Comparison of ENCODE assay signal across 8 cellular contexts in the genomic region with DNA sequence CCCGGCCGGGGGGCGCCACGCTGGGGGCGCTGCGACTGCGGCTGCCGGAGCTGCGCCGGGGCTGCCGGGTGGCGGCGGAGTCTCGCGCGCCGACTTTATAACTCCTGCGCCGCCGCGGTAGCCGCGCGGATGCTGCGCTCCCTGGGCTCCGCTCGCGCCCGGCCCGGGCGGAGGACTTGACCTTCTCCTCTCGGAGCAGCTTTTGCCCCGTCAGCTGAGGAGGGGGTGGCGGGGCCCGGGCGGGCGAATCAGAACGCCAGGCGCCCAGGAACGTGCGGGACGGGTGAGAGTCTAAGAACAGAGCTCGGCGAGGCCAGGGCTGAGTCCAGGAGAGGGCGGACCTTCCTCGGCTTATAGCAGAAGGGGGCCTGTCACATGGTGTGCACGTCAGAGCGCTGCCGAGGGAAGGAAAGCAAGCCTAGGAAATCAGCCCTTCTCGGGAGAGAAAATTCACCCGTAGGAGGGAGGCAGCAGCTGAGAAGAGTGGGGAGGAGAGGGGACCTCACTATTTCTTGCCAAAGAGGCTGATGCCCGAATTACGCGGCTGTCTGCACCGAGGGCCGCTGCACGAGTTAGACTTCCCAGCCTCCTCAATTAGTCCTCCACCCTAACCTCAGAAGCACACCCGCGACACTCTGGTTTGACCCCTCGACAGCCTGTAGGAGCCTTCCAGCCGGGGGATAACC. TPM values are rescaled to one million over a fixed set of nuclear protein-coding genes. Genes with fewer than 3 reads are reported as not detected.
DNase-seq lines count a peak whose midpoint lies in the region; ATAC-seq and TF ChIP-seq lines count a peak whose summit lies in the region.

Gene FOXD1, minus strand, starts transcription at position 327 of the 686 bp plus-strand sequence. CDS start 415 bp downstream, outside the sequence.

- peak within 1 kb of the TSS; percentile 95 for H2AFZ ChIP-seq in IMR-90 (replicated peaks; ENCODE audit: low read length, poor library complexity)
- H2AFZ ChIP-seq in hepatocyte = peak within 1 kb of the TSS; percentile 61

- peak within 1 kb of the TSS; percentile 95 for H3K27ac ChIP-seq in 22Rv1
- H3K27ac ChIP-seq in IMR-90 (ENCODE audit: insufficient read depth, low read length) = peak within 1 kb of the TSS; percentile 97
- no peak within 1 kb of the TSS for H3K27ac ChIP-seq in hepatocyte

- peak within 1 kb of the TSS; percentile 96 for H3K14ac ChIP-seq in IMR-90 (replicated peaks; ENCODE audit: low read depth, low read length)

- in situ Hi-C loops in IMR-90 (cut with MboI; ENCODE audit: low sequenced_read_pairs) = loop anchor here (5.0 to 10.0 kb wide), 3 partner anchors 141 to 364 kb away; no protein-coding TSS in a partner anchor
- in situ Hi-C loops in astrocyte of the cerebellum (cut with HindIII; ENCODE audit: low sequenced_read_pairs) = loop anchor here (25.0 kb wide), 2 partner anchors 136 to 536 kb away; no protein-coding TSS in a partner anchor

- H2BK15ac ChIP-seq in IMR-90 (ENCODE audit: low read depth, low read length) = peak within 1 kb of the TSS; percentile 55; the same call in 1 of the 3 replicates

- no peaks in the 10 kb centered on the region; the same call in 1 of the 2 replicates for H3K9me1 ChIP-seq in IMR-90 (ENCODE audit: insufficient read depth, low read length)

- no peaks in the 10 kb centered on the region for H3K9me2 ChIP-seq in hepatocyte (replicated peaks; ENCODE audit: insufficient read depth)

- H3K56ac ChIP-seq in IMR-90 (ENCODE audit: extremely low read depth, insufficient read depth, low read length) = peak within 1 kb of the TSS; percentile 73

- H3K23ac ChIP-seq in IMR-90 (ENCODE audit: low read depth, low read length) = peak within 1 kb of the TSS; percentile 96

- H2AK9ac ChIP-seq in IMR-90 (replicated peaks; ENCODE audit: low read depth, low read length, poor library complexity) = peak within 1 kb of the TSS; percentile 93

- peaks cover 7% of the 10 kb centered on the region; the same call in 1 of the 2 replicates for H3K4me1 ChIP-seq in IMR-90 (ENCODE audit: control insufficient read depth, insufficient read depth, low read length)
- peaks cover 19% of the 10 kb centered on the region for H3K4me1 ChIP-seq in hepatocyte (ENCODE audit: insufficient read depth)

- peaks cover 11 to 14% of the 10 kb centered on the region in 2 experiments for H3K79me1 ChIP-seq in IMR-90 (ENCODE audit: low read depth in 1 of 2, low read length in 2 of 2)

- no peaks in the 10 kb centered on the region for H3K79me2 ChIP-seq in hepatocyte

- peak within 1 kb of the TSS; percentile 71; the same call in 1 of the 2 replicates for H2AK5ac ChIP-seq in IMR-90 (ENCODE audit: low read depth, low read length)

- no peaks in the 10 kb centered on the region for H3K9me3 ChIP-seq in IMR-90 (ENCODE audit: control insufficient read depth, insufficient read depth, low read length)
- no peaks in the 10 kb centered on the region for H3K9me3 ChIP-seq in hepatocyte (ENCODE audit: low read depth)

- H3K4me2 ChIP-seq in IMR-90 (ENCODE audit: low read depth, low read length) (peak within 1 kb of the TSS; percentile 82), hepatocyte (peak within 1 kb of the TSS; percentile 98)

- H3K4me3 ChIP-seq in IMR-90 (ENCODE audit: insufficient read depth, low read depth, low read length) (peak within 1 kb of the TSS; percentile 94), astrocyte of the cerebellum (ENCODE audit: low read depth, low read length) (peak within 1 kb of the TSS; percentile 70), hepatocyte (peak within 1 kb of the TSS; percentile 82)

- H4K8ac ChIP-seq in IMR-90 (ENCODE audit: low read depth in 2 of 2, low read length in 2 of 2) = peak within 1 kb of the TSS; percentile 5 to 95; a peak in 3 of 4 replicates

- H4K5ac ChIP-seq in IMR-90 (ENCODE audit: low read depth, low read length) = peak within 1 kb of the TSS; percentile 52

- TF ChIP-seq RAD21 in IMR-90 (IDR thresholded peaks at IDR 0.05; ENCODE audit: low read length) = peak; percentile 18; the same call in 1 of the 2 replicates

- BruUV-seq in IMR-90 (replicated peaks; lab: Mats Ljungman, UMichigan) = no TSS peak

- H3K27me3 ChIP-seq in IMR-90 (ENCODE audit: control insufficient read depth, insufficient read depth, low read length) = peaks cover 8% of the 10 kb centered on the region
- H3K27me3 ChIP-seq in hepatocyte = peaks cover 81% of the 10 kb centered on the region

- peak within 1 kb of the TSS; percentile 93 for H2BK120ac ChIP-seq in IMR-90 (ENCODE audit: low read depth, low read length)

- intact Hi-C loops in IMR-90 (cut with micrococcal nuclease) = loop anchor here (1.0 kb wide), 1 partner anchor 136 kb away; no protein-coding TSS in a partner anchor

- peak within 1 kb of the TSS; percentile 81 for H3K18ac ChIP-seq in IMR-90 (ENCODE audit: low read depth, low read length)

- H4K91ac ChIP-seq in IMR-90 (ENCODE audit: insufficient read depth, low read depth, low read length) = peak within 1 kb of the TSS; percentile 87

- TF ChIP-seq POLR2A in IMR-90 (IDR thresholded peaks at IDR 0.05; ENCODE audit: low read depth, low read length) = peak; percentile 94

- peak within 1 kb of the TSS; percentile 82 for H2BK20ac ChIP-seq in IMR-90 (ENCODE audit: low read depth, low read length)

- peak within 1 kb of the TSS; percentile 96 for H2BK5ac ChIP-seq in IMR-90 (ENCODE audit: low read depth, low read length, poor library complexity, severe bottlenecking)

- TF ChIP-seq CTCF in 22Rv1 (IDR thresholded peaks at IDR 0.05) (peak; percentile 17), GM10248 (IDR thresholded peaks at IDR 0.05; ENCODE audit: control extremely low read depth, extremely low read depth, low read depth, missing control alignments) (no peak), IMR-90 (conservative IDR thresholded peaks at IDR 0.05; ENCODE audit: low read depth, low read length) (0 out of 2 replicates have a peak, but pooled peaks have one; percentile 1), astrocyte of the cerebellum (IDR thresholded peaks at IDR 0.05; ENCODE audit: low read depth, low read length, missing control alignments) (peak; percentile 3), hepatocyte (IDR thresholded peaks at IDR 0.05; ENCODE audit: poor library complexity) (peak; percentile 5)

- WGBS in IMR-90 (ENCODE audit: extremely low coverage in 2 of 2, insufficient read length in 1 of 2), 2 experiments = 0% methylated on average over 27 of the region's 61 CpGs; no CpG with 5 or more reads in 1 of the 2 experiments
- WGBS in hepatocyte (ENCODE audit: low lambda C conversion rate, missing lambda C conversion rate) = 1% methylated on average over 59 of the region's 61 CpGs

- H4K20me1 ChIP-seq in IMR-90 (ENCODE audit: insufficient read depth, low read length) (peaks cover 6% of the 10 kb centered on the region; the same call in 1 of the 2 replicates), hepatocyte (ENCODE audit: insufficient read depth, poor library complexity, severe bottlenecking) (peaks cover 10% of the 10 kb centered on the region)

- POLR2A ChIA-PET in GM10248 (lab: Yijun Ruan, JAX) = interaction anchor here (0.9 kb wide), 1 partner anchor 493 kb away, joined by 3 read pairs; the partner anchor contains the start of gene FCHO2
- POLR2A ChIA-PET in IMR-90 (lab: Charles Lee; ENCODE audit: unreplicated experiment) = interaction anchor here (0.7 to 1.4 kb wide), 5 partner anchors 29 to 233 kb away, joined by 3 to 18 read pairs (median 3); no protein-coding TSS in a partner anchor

- DNase-seq in GM10248 (ENCODE audit: extremely low spot score) = peak; percentile 41
- peak; percentile 97 for DNase-seq in IMR-90
- peak; percentile 89 for DNase-seq in astrocyte of the cerebellum (ENCODE audit: low read depth)
- DNase-seq in hepatocyte (ENCODE audit: low spot score) = peak; percentile 87
- DNase-seq in renal cortical epithelial cell (ENCODE audit: low read depth) = peak; percentile 69

- dilution Hi-C loops in IMR-90 (cut with HindIII; ENCODE audit: low sequenced_read_pairs, unreplicated experiment) = no loop called here

- H3K36me3 ChIP-seq in IMR-90 (ENCODE audit: control insufficient read depth, insufficient read depth, low read length) = peaks cover 8% of the 10 kb centered on the region; the same call in 1 of the 2 replicates
- H3K36me3 ChIP-seq in hepatocyte (replicated peaks; ENCODE audit: insufficient read depth, low read depth) = no peaks in the 10 kb centered on the region

- peak within 1 kb of the TSS; percentile 94 for H3K4ac ChIP-seq in IMR-90 (ENCODE audit: low read depth, low read length)

- peak within 1 kb of the TSS; percentile 91 for H3K9ac ChIP-seq in IMR-90 (ENCODE audit: low read depth, low read length)

- CTCF ChIA-PET in GM10248 (lab: Yijun Ruan, JAX) = interaction anchor here (1.0 kb wide), 1 partner anchor 10 kb away, joined by 4 read pairs; no protein-coding TSS in a partner anchor
- CTCF ChIA-PET in IMR-90 (lab: Yijun Ruan, JAX) = interaction anchor here (0.5 to 2.1 kb wide), 6 partner anchors 27 to 232 kb away, joined by 3 to 9 read pairs (median 4); no protein-coding TSS in a partner anchor

- peak; percentile 82 for ATAC-seq in IMR-90 (ENCODE audit: low read depth)
- no peak for ATAC-seq in GM21737 (IDR thresholded peaks at IDR 0.05; ENCODE audit: unreplicated experiment)

TF ChIP-seq in IMR-90, 13 proteins besides CTCF, POLR2A, EP300 and RAD21 (continues in another document):
- TF ChIP-seq USF2 (IDR thresholded peaks at IDR 0.05; ENCODE audit: low read depth, low read length) = peak; percentile 94

RNA-seq across cellular contexts. Expression of gene FOXD1, which starts in this region (rescaled TPM):
- total RNA-seq in IMR-90 (2012; rRNA removed) = 3.2 and 6.4 TPM in 2 replicates
- 23.1 and 28.3 TPM in 2 replicates for polyA plus RNA-seq in IMR-90 (2012; rRNA removed)
- 13.8 and 28.3 TPM in 2 replicates for polyA plus RNA-seq in IMR-90 (2012; cell fraction: cytosol; rRNA removed)
- polyA plus RNA-seq in IMR-90 (2012; cell fraction: nucleus; rRNA removed; ENCODE audit: low replicate concordance) = 16.9 and 18.6 TPM in 2 replicates
- 42.3 TPM for polyA plus RNA-seq in PFSK-1 (2012; ENCODE audit: insufficient read length, low read depth)
- 0.33 and 1.6 TPM in 2 replicates for total RNA-seq in hepatocyte
- 0.75 and 1.9 TPM in 2 replicates for polyA plus RNA-seq in hepatocyte
- 7.3 and 9.6 TPM in 2 replicates for total RNA-seq in renal cortical epithelial cell

Comparison
In these comparisons a context has a peak if more than half of its experiments do, and no peak if none do; other contexts are left out.
1. DNase-seq: peak in every context shown above with its lines; median percentile 97 in IMR-90; 89 in astrocyte of the cerebellum; 87 in hepatocyte; 69 in renal cortical epithelial cell; 41 in GM10248.